ENCODE assay signal across 2 cellular contexts in genomic region chr3:46670891-46671427, GRCh38.
TF ChIP-seq lines count a peak whose summit lies in the region.

No MANE protein-coding gene starts in this region.

TF ChIP-seq in SK-N-SH, 30 proteins besides CTCF, POLR2A, EP300 and RAD21 (continued from another document):
- no peak for TF ChIP-seq TEAD4 (IDR thresholded peaks at IDR 0.05; ENCODE audit: borderline replicate concordance, insufficient read depth)
- TF ChIP-seq JUND (IDR thresholded peaks at IDR 0.05), result no peak

TF ChIP-seq in SK-N-SH treated with all-trans-retinoic acid at 6 μM for 48 hours, 23 proteins besides CTCF, POLR2A, EP300 and RAD21 (continued from another document):
- TF ChIP-seq CSRNP3 (CRISPR knock-in tag; IDR thresholded peaks at IDR 0.05), result no peak
- TF ChIP-seq GLIS3 (CRISPR knock-in tag; IDR thresholded peaks at IDR 0.05), result no peak
- no peak for TF ChIP-seq ZNF70 (CRISPR knock-in tag; IDR thresholded peaks at IDR 0.05)
